ENCODE assay signal across 10 cellular contexts in genomic region chr18:54742654-54743053, GRCh38.
DNase-seq lines count a peak whose midpoint lies in the region; ATAC-seq and TF ChIP-seq lines count a peak whose summit lies in the region.
"Had no signal": no experiment of that assay in that cellular context is flagged by ENCODE, and none has a peak within 500 bp of the region (broad histone marks: within the 10 kb centered on the region; RNA-seq: fewer than 3 reads in every experiment).

No MANE protein-coding gene starts in this region.

- peaks cover 0 to 7% (median 0%) of the 10 kb centered on the region in 9 donors for H3K4me1 ChIP-seq in heart right ventricle

- TF ChIP-seq CTCF in heart right ventricle (IDR thresholded peaks at IDR 0.05) (no peak), retinal pigment epithelial cell (conservative IDR thresholded peaks at IDR 0.05; ENCODE audit: low read depth, low read length) (no peak)

- H3K36me3 ChIP-seq in heart right ventricle = no peaks in the 10 kb centered on the region

- intact Hi-C loops in heart right ventricle (cut with DNase I) = no loop called here

- ATAC-seq in heart right ventricle = peak; percentile 86 to 95 (median 92)
- ATAC-seq in HG03175 (IDR thresholded peaks at IDR 0.05; ENCODE audit: unreplicated experiment) = no peak
- ATAC-seq in GM19328 (IDR thresholded peaks at IDR 0.05; ENCODE audit: unreplicated experiment) = no peak
- no peak for ATAC-seq in GM21529 (IDR thresholded peaks at IDR 0.05; ENCODE audit: unreplicated experiment)
- ATAC-seq in GM21526 (IDR thresholded peaks at IDR 0.05; ENCODE audit: low FRiP score, unreplicated experiment) = no peak

- peak; percentile 97 for DNase-seq in EH (ENCODE audit: low read depth)
- DNase-seq in amniotic stem cell (lab: John Stamatoyannopoulos, UW) = peak; percentile 61
- DNase-seq in heart right ventricle = peak in 1 of 2 donors; percentile 75
- DNase-seq in retinal pigment epithelial cell (ENCODE audit: low read depth) = peak; percentile 27
- DNase-seq: activated naive CD4-positive, alpha-beta T cell treated with Interleukin-2 at 50 U/mL for 16 hours; NCI-H69 had no signal

- H3K27ac ChIP-seq in heart right ventricle = peak overlapping the region in 1 of 10 donors; percentile 34

- no peaks in the 10 kb centered on the region for H3K27me3 ChIP-seq in heart right ventricle

- H3K4me3 ChIP-seq in heart right ventricle (no peak overlapping the region), retinal pigment epithelial cell (ENCODE audit: low read length) (no peak overlapping the region)

- H3K9me3 ChIP-seq in heart right ventricle = no peaks in the 10 kb centered on the region

Comparison
In these comparisons a context has a peak if more than half of its experiments do, and no peak if none do; other contexts are left out.
1. ATAC-seq: peak in heart right ventricle (8 of 8); none in HG03175 (single experiment), GM19328 (single experiment), GM21529 (single experiment) and GM21526 (single experiment).